8 cellular contexts compared by ENCODE assay signal in genomic region chr20:32672982-32673727, GRCh38.
DNase-seq lines count a peak whose midpoint lies in the region; ATAC-seq and TF ChIP-seq lines count a peak whose summit lies in the region.

No MANE protein-coding gene starts in this region.

- TF ChIP-seq CTCF in WERI-Rb-1 (IDR thresholded peaks at IDR 0.05; ENCODE audit: low read depth, low read length): no peak

- DNase-seq in SHP77 (lab: John Stamatoyannopoulos, UW): peak; percentile 43 to 69
- DNase-seq in germinal center (ENCODE audit: low spot score): peak; percentile 82
- DNase-seq in WERI-Rb-1: no peak
- no peak for DNase-seq in HK-2 (ENCODE audit: unreplicated experiment)
- DNase-seq in OCI-M2 (lab: John Stamatoyannopoulos, UW; ENCODE audit: unreplicated experiment): no peak

- peak; percentile 57 for ATAC-seq in GM18868 (IDR thresholded peaks at IDR 0.05; ENCODE audit: unreplicated experiment)
- ATAC-seq in HG02678 (IDR thresholded peaks at IDR 0.05; ENCODE audit: unreplicated experiment): peak; percentile 65
- no peak for ATAC-seq in HG02571 (IDR thresholded peaks at IDR 0.05; ENCODE audit: unreplicated experiment)

- no peak overlapping the region for H3K4me3 ChIP-seq in WERI-Rb-1 (ENCODE audit: low read depth, low read length)

- no peaks in the 10 kb centered on the region for H3K36me3 ChIP-seq in WERI-Rb-1

- H3K27me3 ChIP-seq in WERI-Rb-1 (ENCODE audit: insufficient read depth, low read depth, severe bottlenecking): no peaks in the 10 kb centered on the region

- no peak overlapping the region for H3K27ac ChIP-seq in WERI-Rb-1

- H3K9me3 ChIP-seq in WERI-Rb-1 (ENCODE audit: severe bottlenecking): no peaks in the 10 kb centered on the region

Comparison
In these comparisons a context has a peak if more than half of its experiments do, and no peak if none do; other contexts are left out.
1. DNase-seq: peak in SHP77 (2 of 2) and germinal center (single experiment); none in WERI-Rb-1 (single experiment), HK-2 (single experiment) and OCI-M2 (single experiment).